In the genomic region with DNA sequence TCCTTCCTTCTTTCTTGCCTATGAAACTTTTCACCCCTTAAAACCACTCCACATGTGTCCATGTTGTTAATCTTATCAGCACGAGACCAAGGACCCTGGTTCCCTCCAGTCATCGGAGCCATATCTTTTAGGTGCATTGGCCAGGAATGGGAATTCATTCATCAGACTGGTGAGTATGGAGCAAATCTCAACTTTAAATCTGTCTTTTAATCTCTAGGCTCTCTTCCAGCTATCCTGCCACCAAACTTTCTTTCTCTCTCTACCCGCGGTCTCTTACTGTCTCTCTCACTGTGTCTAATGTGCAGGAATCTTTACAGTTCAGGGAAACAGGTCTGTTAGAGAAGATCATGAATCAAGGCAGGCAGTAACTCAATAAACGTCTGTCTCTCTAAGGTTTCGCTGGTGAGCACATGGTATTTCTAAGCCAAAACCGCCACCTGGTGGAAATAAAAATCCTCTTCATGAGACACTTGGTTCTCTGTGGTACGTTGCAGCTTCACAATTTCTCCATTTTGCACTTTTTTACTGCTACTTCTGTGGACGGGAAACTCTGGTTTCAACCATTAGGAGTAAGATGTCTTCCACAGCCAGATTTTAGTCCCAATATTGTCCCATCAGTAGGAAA, we compare ENCODE assay signal across 1 cellular context.
TF ChIP-seq lines count a peak whose summit lies in the region.

No MANE protein-coding gene starts in this region.

TF ChIP-seq in HCT116, 20 proteins besides CTCF, POLR2A, EP300 and RAD21 (continued from another document):
- TF ChIP-seq, protein P1, sequence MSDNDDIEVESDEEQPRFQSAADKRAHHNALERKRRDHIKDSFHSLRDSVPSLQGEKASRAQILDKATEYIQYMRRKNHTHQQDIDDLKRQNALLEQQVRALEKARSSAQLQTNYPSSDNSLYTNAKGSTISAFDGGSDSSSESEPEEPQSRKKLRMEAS (IDR thresholded peaks at IDR 0.05) = no peak
- TF ChIP-seq JUND (IDR thresholded peaks at IDR 0.05) (no peak), SP1 (IDR thresholded peaks at IDR 0.05; ENCODE audit: low read depth) (no peak), CBX3 (IDR thresholded peaks at IDR 0.05; ENCODE audit: low read depth) (no peak), TCF7L2 (IDR thresholded peaks at IDR 0.05; ENCODE audit: borderline replicate concordance, extremely low read depth, insufficient read depth, insufficient read length) (no peak), CEBPB (IDR thresholded peaks at IDR 0.05; ENCODE audit: low read depth) (no peak), POLR2AphosphoS5 (IDR thresholded peaks at IDR 0.05; ENCODE audit: low read depth, low read length) (no peak), YY1 (IDR thresholded peaks at IDR 0.05; ENCODE audit: extremely low read depth, insufficient replicate concordance, low read depth, low read length) (no peak), ZNF274 (IDR thresholded peaks at IDR 0.05; ENCODE audit: low read depth, low read length) (no peak), SIN3A (IDR thresholded peaks at IDR 0.05; ENCODE audit: low read depth) (no peak)
- TF ChIP-seq, protein P2, sequence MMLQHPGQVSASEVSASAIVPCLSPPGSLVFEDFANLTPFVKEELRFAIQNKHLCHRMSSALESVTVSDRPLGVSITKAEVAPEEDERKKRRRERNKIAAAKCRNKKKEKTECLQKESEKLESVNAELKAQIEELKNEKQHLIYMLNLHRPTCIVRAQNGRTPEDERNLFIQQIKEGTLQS (IDR thresholded peaks at IDR 0.05) = no peak
